In the genomic region with DNA sequence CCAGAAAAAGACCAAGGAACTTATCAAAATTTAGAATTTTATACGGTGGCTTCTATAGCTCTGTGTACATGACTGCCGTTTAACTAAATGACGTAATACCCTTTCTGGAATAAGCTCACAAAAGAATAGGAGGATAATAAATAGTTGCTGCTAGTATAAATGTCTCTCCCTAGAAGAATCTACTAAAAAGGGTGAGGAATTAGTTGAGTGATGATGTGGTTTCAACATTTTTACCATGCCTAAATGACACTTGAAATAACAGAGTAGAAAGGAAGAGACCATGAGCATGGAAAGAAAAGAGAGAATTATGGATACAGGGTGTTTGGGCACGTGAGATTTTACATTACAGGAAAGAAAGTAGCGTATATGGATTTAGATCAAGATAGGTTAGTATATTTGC, we compare ENCODE assay signal across 28 cellular contexts.
"Had no signal": no experiment of that assay in that cellular context is flagged by ENCODE, and none has a peak within 500 bp of the region (broad histone marks: within the 10 kb centered on the region; RNA-seq: fewer than 3 reads in every experiment).

No MANE protein-coding gene starts in this region.

- FAIRE-seq: urothelium cell line had no signal

- H3K4me3 Mint-ChIP-seq: stimulated activated effector memory CD8-positive, alpha-beta T cell treated with anti-CD3 and anti-CD28 coated beads, Interleukin-12 subunit alpha, Interleukin-12 subunit beta, amount 100 ng/mL, for 72 hours; stimulated activated memory B cell treated with anti-CD40 and anti-IgM and Interleukin-4, amounts not matched to agents 10 μg/mL and 1 μg/mL and 100 μg/mL, for 72 hours; stimulated activated naive B cell treated with anti-CD40 and anti-IgM and Interleukin-4, amounts not matched to agents 10 μg/mL and 1 μg/mL and 100 μg/mL, for 72 hours; stimulated activated naive CD8-positive, alpha-beta T cell treated with anti-CD3 and anti-CD28 coated beads, Interleukin-15, amount 100 ng/mL, for 72 hours; stimulated activated naive CD8-positive, alpha-beta T cell treated with anti-CD3 and anti-CD28 coated beads, Interleukin-15, Interleukin-2, amounts not matched to agents 100 ng/mL and 50 ng/mL, for 24 hours; type B pancreatic cell had no signal

- H3K9me3 ChIP-seq: stomach, suprapubic skin, testis, thoracic aorta, thyroid gland, tibial artery, tibial nerve, transverse colon, upper lobe of left lung, upper lobe of right lung, uterus, vagina had no signal

- ATAC-seq: stimulated activated effector memory CD8-positive, alpha-beta T cell treated with anti-CD3 and anti-CD28 coated beads, Interleukin-12 subunit alpha, Interleukin-12 subunit beta, amount 100 ng/mL, for 72 hours; stimulated activated memory B cell treated with anti-CD40 and anti-IgM and Interleukin-4, amounts not matched to agents 10 μg/mL and 1 μg/mL and 100 μg/mL, for 72 hours; stimulated activated naive B cell treated with anti-CD40 and anti-IgM and Interleukin-4, amounts not matched to agents 10 μg/mL and 1 μg/mL and 100 μg/mL, for 72 hours; stimulated activated naive CD8-positive, alpha-beta T cell treated with anti-CD3 and anti-CD28 coated beads, Interleukin-15, amount 100 ng/mL, for 72 hours; stimulated activated naive CD8-positive, alpha-beta T cell treated with anti-CD3 and anti-CD28 coated beads, Interleukin-15, Interleukin-2, amounts not matched to agents 100 U/mL and 50 U/mL, for 24 hours; upper lobe of right lung had no signal

- H3K36me3 ChIP-seq: stomach, suprapubic skin, thoracic aorta, thyroid gland, tibial artery, tibial nerve, transverse colon, upper lobe of left lung, upper lobe of right lung, uterus, vagina had no signal

- H3K4me1 ChIP-seq: stomach, suprapubic skin, testis, thyroid gland, tibial artery, tibial nerve, transverse colon, upper lobe of left lung, upper lobe of right lung, uterus, vagina had no signal

- H3K4me3 ChIP-seq: stomach, suprapubic skin, testis, thoracic aorta, thyroid gland, tibial artery, tibial nerve, transverse colon, upper lobe of left lung, upper lobe of right lung, uterus, vagina had no signal

- H3K4me1 Mint-ChIP-seq: stimulated activated effector memory CD8-positive, alpha-beta T cell treated with anti-CD3 and anti-CD28 coated beads, Interleukin-12 subunit alpha, Interleukin-12 subunit beta, amount 100 ng/mL, for 72 hours; stimulated activated memory B cell treated with anti-CD40 and anti-IgM and Interleukin-4, amounts not matched to agents 10 μg/mL and 1 μg/mL and 100 μg/mL, for 72 hours; stimulated activated naive B cell treated with anti-CD40 and anti-IgM and Interleukin-4, amounts not matched to agents 10 μg/mL and 1 μg/mL and 100 μg/mL, for 72 hours; stimulated activated naive CD8-positive, alpha-beta T cell treated with anti-CD3 and anti-CD28 coated beads, Interleukin-15, amount 100 ng/mL, for 72 hours had no signal

- H3K27me3 ChIP-seq: stomach, suprapubic skin, testis, thyroid gland, tibial artery, tibial nerve, transverse colon, upper lobe of left lung, upper lobe of right lung, uterus, vagina had no signal

- H3K36me3 Mint-ChIP-seq: stimulated activated effector memory CD8-positive, alpha-beta T cell treated with anti-CD3 and anti-CD28 coated beads, Interleukin-12 subunit alpha, Interleukin-12 subunit beta, amount 100 ng/mL, for 72 hours; stimulated activated memory B cell treated with anti-CD40 and anti-IgM and Interleukin-4, amounts not matched to agents 10 μg/mL and 1 μg/mL and 100 μg/mL, for 72 hours had no signal

- H3K27ac ChIP-seq: stomach, suprapubic skin, testis, thoracic aorta, thyroid gland, tibial artery, tibial nerve, transverse colon, upper lobe of left lung, upper lobe of right lung, uterus, vagina had no signal

- DNase-seq: stimulated activated CD4-positive, alpha-beta T cell treated with anti-CD3 and anti-CD28 coated beads, Interleukin-2, amount 100 ng/mL, for 48 hours; stimulated activated CD4-positive, alpha-beta T cell treated with anti-CD3 and anti-CD28 coated beads, Interleukin-4, amount 100 ng/mL, for 1 hour; stimulated activated CD4-positive, alpha-beta T cell treated with anti-CD3 and anti-CD28 coated beads, Interleukin-4, amount 100 ng/mL, for 24 hours; stimulated activated CD4-positive, alpha-beta T cell treated with anti-CD3 and anti-CD28 coated beads, Interleukin-4, amount 100 ng/mL, for 4 hours; stimulated activated naive B cell treated with anti-CD40 and anti-IgM and Interleukin-4, amounts not matched to agents 10 μg/mL and 1 μg/mL and 100 μg/mL, for 72 hours; stimulated activated naive CD4-positive, alpha-beta T cell; stimulated activated naive CD4-positive, alpha-beta T cell treated with Interleukin-2 at 50 U/mL for 16 hours; stimulated activated naive CD8-positive, alpha-beta T cell treated with anti-CD3 and anti-CD28 coated beads, Interleukin-15, amount 100 ng/mL, for 72 hours; stimulated activated naive CD8-positive, alpha-beta T cell treated with anti-CD3 and anti-CD28 coated beads, Interleukin-15, Interleukin-2, amounts not matched to agents 100 U/mL and 50 U/mL, for 24 hours; stomach; substantia nigra; testis; thyroid gland; tibial artery; transverse colon; trophoblast cell; upper lobe of left lung; upper lobe of right lung; uterus had no signal

- H3K27me3 Mint-ChIP-seq: stimulated activated memory B cell treated with anti-CD40 and anti-IgM and Interleukin-4, amounts not matched to agents 10 μg/mL and 1 μg/mL and 100 μg/mL, for 72 hours; stimulated activated naive B cell treated with anti-CD40 and anti-IgM and Interleukin-4, amounts not matched to agents 10 μg/mL and 1 μg/mL and 100 μg/mL, for 72 hours; stimulated activated naive CD8-positive, alpha-beta T cell treated with anti-CD3 and anti-CD28 coated beads, Interleukin-15, amount 100 ng/mL, for 72 hours; stimulated activated naive CD8-positive, alpha-beta T cell treated with anti-CD3 and anti-CD28 coated beads, Interleukin-15, Interleukin-2, amounts not matched to agents 100 ng/mL and 50 ng/mL, for 24 hours had no signal

- H3K9me3 Mint-ChIP-seq: stimulated activated effector memory CD8-positive, alpha-beta T cell treated with anti-CD3 and anti-CD28 coated beads, Interleukin-12 subunit alpha, Interleukin-12 subunit beta, amount 100 ng/mL, for 72 hours; stimulated activated memory B cell treated with anti-CD40 and anti-IgM and Interleukin-4, amounts not matched to agents 10 μg/mL and 1 μg/mL and 100 μg/mL, for 72 hours; stimulated activated naive CD8-positive, alpha-beta T cell treated with anti-CD3 and anti-CD28 coated beads, Interleukin-15, Interleukin-2, amounts not matched to agents 100 ng/mL and 50 ng/mL, for 24 hours had no signal

- H3K27ac Mint-ChIP-seq: stimulated activated effector memory CD8-positive, alpha-beta T cell treated with anti-CD3 and anti-CD28 coated beads, Interleukin-12 subunit alpha, Interleukin-12 subunit beta, amount 100 ng/mL, for 72 hours; stimulated activated memory B cell treated with anti-CD40 and anti-IgM and Interleukin-4, amounts not matched to agents 10 μg/mL and 1 μg/mL and 100 μg/mL, for 72 hours; stimulated activated naive B cell treated with anti-CD40 and anti-IgM and Interleukin-4, amounts not matched to agents 10 μg/mL and 1 μg/mL and 100 μg/mL, for 72 hours; stimulated activated naive CD8-positive, alpha-beta T cell treated with anti-CD3 and anti-CD28 coated beads, Interleukin-15, amount 100 ng/mL, for 72 hours; stimulated activated naive CD8-positive, alpha-beta T cell treated with anti-CD3 and anti-CD28 coated beads, Interleukin-15, Interleukin-2, amounts not matched to agents 100 ng/mL and 50 ng/mL, for 24 hours; type B pancreatic cell had no signal
